Comparison of ENCODE assay signal across 9 cellular contexts in the genomic region with DNA sequence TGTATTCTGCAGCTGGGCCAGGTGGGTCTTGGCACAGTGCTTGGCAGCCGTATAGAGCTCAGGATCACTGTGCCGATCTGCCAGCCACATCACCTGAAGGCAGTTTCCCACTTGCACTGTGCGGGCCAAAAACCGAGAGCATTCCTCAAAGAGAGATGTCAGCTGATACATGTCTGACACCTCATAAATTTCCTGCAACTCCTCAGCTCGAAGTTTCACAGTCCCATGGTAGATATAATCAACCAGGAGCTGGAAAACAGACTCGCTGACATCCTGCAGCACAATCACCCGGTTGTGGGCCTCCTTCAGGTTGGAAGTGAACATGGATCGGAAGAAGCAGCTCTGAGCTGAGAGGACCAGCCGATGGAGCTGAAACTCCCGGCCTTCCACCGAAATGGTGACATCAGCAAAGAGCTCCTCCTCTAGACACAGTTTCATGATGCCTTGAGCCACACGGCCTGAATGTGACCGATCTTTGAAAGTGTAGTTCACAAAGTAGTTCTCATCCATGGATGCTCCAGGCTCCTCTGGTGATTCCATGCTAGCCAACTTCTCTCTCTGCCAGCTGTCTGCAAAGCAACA. TPM values are rescaled to one million over a fixed set of nuclear protein-coding genes. Genes with fewer than 3 reads are reported as not detected.
DNase-seq lines count a peak whose midpoint lies in the region; ATAC-seq and TF ChIP-seq lines count a peak whose summit lies in the region.
"Had no signal": no experiment of that assay in that cellular context is flagged by ENCODE, and none has a peak within 500 bp of the region (broad histone marks: within the 10 kb centered on the region; RNA-seq: fewer than 3 reads in every experiment).

No MANE protein-coding gene starts in this region.

- TF ChIP-seq POLR2A in stomach (IDR thresholded peaks at IDR 0.05): no peak

- H3K27me3 ChIP-seq in stomach: no peaks in the 10 kb centered on the region

- H3K36me3 ChIP-seq in stomach: peaks cover 37 to 75% (median 67%) of the 10 kb centered on the region in 4 donors

- peak overlapping the region; percentile 99 for H3K4me3 Mint-ChIP-seq in activated CD8-positive, alpha-beta memory T cell treated with anti-CD3 and anti-CD28 coated beads, Interleukin-2, amount 10 ng/mL, durations not matched to agents 7 days and 5 days
- H3K4me3 Mint-ChIP-seq in activated CD4-positive, alpha-beta memory T cell treated with anti-CD3 and anti-CD28 coated beads, Interleukin-2, amount 10 ng/mL, durations not matched to agents 7 days and 5 days: peak overlapping the region; percentile 91

- CTCF ChIA-PET in activated CD8-positive, alpha-beta memory T cell treated with anti-CD3 and anti-CD28 coated beads, Interleukin-2, amount 10 ng/mL, durations not matched to agents 7 days and 5 days (lab: Charles Lee): interaction anchor here (0.9 to 2.0 kb wide), 5 partner anchors 11 to 46 kb away, joined by 3 to 19 read pairs (median 4); a partner anchor contains a TSS
- CTCF ChIA-PET in activated CD4-positive, alpha-beta memory T cell treated with anti-CD3 and anti-CD28 coated beads, Interleukin-2, amount 10 ng/mL, durations not matched to agents 7 days and 5 days (lab: Charles Lee): interaction anchor here (0.8 to 1.3 kb wide), 3 partner anchors 21 to 24 kb away, joined by 3 to 4 read pairs (median 4); no protein-coding TSS in a partner anchor

- H3K4me3 ChIP-seq in iPS-11a (ENCODE audit: low read depth, low read length) (peak overlapping the region; percentile 98), stomach (peak overlapping the region in 3 of 4 donors; percentile 80 to 100 (median 92))

- intact Hi-C loops in stomach (cut with DNase I; ENCODE audit: low total_unique reads): no loop called here

- H3K36me3 Mint-ChIP-seq in activated CD8-positive, alpha-beta memory T cell treated with anti-CD3 and anti-CD28 coated beads, Interleukin-2, amount 10 ng/mL, durations not matched to agents 7 days and 5 days: peaks cover 61% of the 10 kb centered on the region
- H3K36me3 Mint-ChIP-seq in activated CD4-positive, alpha-beta memory T cell treated with anti-CD3 and anti-CD28 coated beads, Interleukin-2, amount 10 ng/mL, durations not matched to agents 7 days and 5 days (ENCODE audit: low read depth): peaks cover 59% of the 10 kb centered on the region

- no peak for ATAC-seq in activated CD8-positive, alpha-beta memory T cell treated with anti-CD3 and anti-CD28 coated beads, Interleukin-2, amount 10 ng/mL, durations not matched to agents 7 days and 5 days

- peak overlapping the region in 1 of 5 donors; percentile 90 for H3K27ac ChIP-seq in stomach

- H3K27me3 Mint-ChIP-seq in activated CD8-positive, alpha-beta memory T cell treated with anti-CD3 and anti-CD28 coated beads, Interleukin-2, amount 10 ng/mL, durations not matched to agents 7 days and 5 days: no peaks in the 10 kb centered on the region
- no peaks in the 10 kb centered on the region for H3K27me3 Mint-ChIP-seq in activated CD4-positive, alpha-beta memory T cell treated with anti-CD3 and anti-CD28 coated beads, Interleukin-2, amount 10 ng/mL, durations not matched to agents 7 days and 5 days

- 70 to 82% (median 80%) methylated on average over 9 to 13 of the region's 13 CpGs for WGBS in stomach, 5 donors

- POLR2A ChIA-PET in activated CD4-positive, alpha-beta memory T cell treated with anti-CD3 and anti-CD28 coated beads, Interleukin-2, amount 10 ng/mL, durations not matched to agents 7 days and 5 days (lab: Charles Lee): interaction anchor here (0.8 to 6.8 kb wide), 7 partner anchors 9 to 362 kb away, joined by 3 to 85 read pairs (median 5); a partner anchor contains a TSS

- H3K9me3 ChIP-seq in stomach: no peaks in the 10 kb centered on the region

- no peak for TF ChIP-seq EP300 in stomach (IDR thresholded peaks at IDR 0.05)

- H3K4me1 ChIP-seq in stomach: peaks cover 20 to 53% (median 45%) of the 10 kb centered on the region in 4 donors

- peaks cover 42% of the 10 kb centered on the region for H3K4me1 Mint-ChIP-seq in activated CD8-positive, alpha-beta memory T cell treated with anti-CD3 and anti-CD28 coated beads, Interleukin-2, amount 10 ng/mL, durations not matched to agents 7 days and 5 days
- H3K4me1 Mint-ChIP-seq in activated CD4-positive, alpha-beta memory T cell treated with anti-CD3 and anti-CD28 coated beads, Interleukin-2, amount 10 ng/mL, durations not matched to agents 7 days and 5 days: peaks cover 39% of the 10 kb centered on the region

- peak overlapping the region; percentile 99 for H3K27ac Mint-ChIP-seq in activated CD8-positive, alpha-beta memory T cell treated with anti-CD3 and anti-CD28 coated beads, Interleukin-2, amount 10 ng/mL, durations not matched to agents 7 days and 5 days
- H3K27ac Mint-ChIP-seq in activated CD4-positive, alpha-beta memory T cell treated with anti-CD3 and anti-CD28 coated beads, Interleukin-2, amount 10 ng/mL, durations not matched to agents 7 days and 5 days: no peak overlapping the region

- H3K9me3 Mint-ChIP-seq in activated CD8-positive, alpha-beta memory T cell treated with anti-CD3 and anti-CD28 coated beads, Interleukin-2, amount 10 ng/mL, durations not matched to agents 7 days and 5 days (ENCODE audit: low read depth): no peaks in the 10 kb centered on the region
- no peaks in the 10 kb centered on the region for H3K9me3 Mint-ChIP-seq in activated CD4-positive, alpha-beta memory T cell treated with anti-CD3 and anti-CD28 coated beads, Interleukin-2, amount 10 ng/mL, durations not matched to agents 7 days and 5 days

- no peak for DNase-seq in activated CD8-positive, alpha-beta memory T cell treated with anti-CD3 and anti-CD28 coated beads, Interleukin-2, amount 10 ng/mL, durations not matched to agents 7 days and 5 days
- no peak for DNase-seq in activated CD8-positive, alpha-beta memory T cell treated with anti-CD3 and anti-CD28 coated beads, Interleukin-2, amount 50 U/mL, for 48 hours
- DNase-seq in activated CD4-positive, alpha-beta memory T cell treated with anti-CD3 and anti-CD28 coated beads, Interleukin-2, amount 10 ng/mL, durations not matched to agents 7 days and 5 days: no peak
- DNase-seq in stomach (no peak), putamen (ENCODE audit: low spot score) (no peak), NCI-H1694 (lab: John Stamatoyannopoulos, UW) (no peak)
- DNase-seq in stimulated activated CD4-positive, alpha-beta T cell treated with anti-CD3 and anti-CD28 coated beads, Interleukin-1b, Interleukin-23, amount 100 ng/mL, for 48 hours: no peak
- DNase-seq: DMS53 had no signal

- TF ChIP-seq CTCF in stomach (IDR thresholded peaks at IDR 0.05): no peak

RNA-seq across cellular contexts. Expression of a gene that starts 1.2 kb away (rescaled TPM):
- total RNA-seq in activated CD8-positive, alpha-beta memory T cell treated with anti-CD3 and anti-CD28 coated beads, Interleukin-2, amount 10 ng/mL, durations not matched to agents 7 days and 5 days: 10 to 100 TPM; 17.7 to 19.0 TPM
- total RNA-seq in activated CD4-positive, alpha-beta memory T cell treated with anti-CD3 and anti-CD28 coated beads, Interleukin-2, amount 10 ng/mL, durations not matched to agents 7 days and 5 days: 10 to 100 TPM; 18.1 to 18.2 TPM
- 10 to 100 TPM in 3 of 5 donors, 1 to 10 TPM in 2; 2.7 to 19.8 (median 16.2) TPM for total RNA-seq in stomach
- 10 to 100 TPM in 1 of 3 donors, 1 to 10 TPM in 2; 7.5 to 14.2 (median 8.0) TPM for polyA plus RNA-seq in stomach

RNA-seq across cellular contexts. Expression of a gene that starts 1.3 kb away (rescaled TPM):
- 100 to 1,000 TPM; 110 to 127 TPM for total RNA-seq in activated CD8-positive, alpha-beta memory T cell treated with anti-CD3 and anti-CD28 coated beads, Interleukin-2, amount 10 ng/mL, durations not matched to agents 7 days and 5 days
- 10 to 100 TPM; 95.6 to 99.9 TPM for total RNA-seq in activated CD4-positive, alpha-beta memory T cell treated with anti-CD3 and anti-CD28 coated beads, Interleukin-2, amount 10 ng/mL, durations not matched to agents 7 days and 5 days
- total RNA-seq in stomach: 100 to 1,000 TPM in 1 of 5 donors, 10 to 100 TPM in 4; 28.6 to 143 (median 71.2) TPM
- 100 to 1,000 TPM; 128 to 210 (median 209) TPM for polyA plus RNA-seq in stomach

RNA-seq across cellular contexts. Expression of a gene that starts 8.9 kb away (rescaled TPM):
- total RNA-seq in activated CD8-positive, alpha-beta memory T cell treated with anti-CD3 and anti-CD28 coated beads, Interleukin-2, amount 10 ng/mL, durations not matched to agents 7 days and 5 days: under 1 TPM in 1 of 2 experiments, not detected in 1; 0.21 TPM
- total RNA-seq in activated CD4-positive, alpha-beta memory T cell treated with anti-CD3 and anti-CD28 coated beads, Interleukin-2, amount 10 ng/mL, durations not matched to agents 7 days and 5 days: under 1 TPM in 1 of 2 experiments, not detected in 1; 0.15 TPM
- total RNA-seq in stomach: 1 to 10 TPM in 1 of 5 donors, under 1 TPM in 1, not detected in 3; 0.37 to 1.2 TPM
- polyA plus RNA-seq in stomach: not detected

RNA-seq across cellular contexts. Expression of a gene that starts 12.2 kb away (rescaled TPM):
- 10 to 100 TPM; 48.4 to 50.2 TPM for total RNA-seq in activated CD8-positive, alpha-beta memory T cell treated with anti-CD3 and anti-CD28 coated beads, Interleukin-2, amount 10 ng/mL, durations not matched to agents 7 days and 5 days
- total RNA-seq in activated CD4-positive, alpha-beta memory T cell treated with anti-CD3 and anti-CD28 coated beads, Interleukin-2, amount 10 ng/mL, durations not matched to agents 7 days and 5 days: 10 to 100 TPM; 42.3 to 45.2 TPM
- total RNA-seq in stomach: 100 to 1,000 TPM in 2 of 5 donors, 10 to 100 TPM in 3; 39.5 to 126 (median 80.6) TPM
- polyA plus RNA-seq in stomach: 10 to 100 TPM; 36.4 to 62.1 (median 55.2) TPM

RNA-seq across cellular contexts. Expression of a gene that starts 16.7 kb away (rescaled TPM):
- under 1 TPM in 1 of 2 experiments, not detected in 1; 0.23 TPM for total RNA-seq in activated CD8-positive, alpha-beta memory T cell treated with anti-CD3 and anti-CD28 coated beads, Interleukin-2, amount 10 ng/mL, durations not matched to agents 7 days and 5 days
- total RNA-seq in activated CD4-positive, alpha-beta memory T cell treated with anti-CD3 and anti-CD28 coated beads, Interleukin-2, amount 10 ng/mL, durations not matched to agents 7 days and 5 days: under 1 TPM; 0.25 to 0.68 TPM
- total RNA-seq in stomach: 1 to 10 TPM in 3 of 5 donors, under 1 TPM in 1, not detected in 1; 0.87 to 8.4 (median 1.2) TPM
- polyA plus RNA-seq in stomach: 1 to 10 TPM in 2 of 3 donors, under 1 TPM in 1; 0.68 to 3.9 (median 2.7) TPM
